32 cellular contexts compared by ENCODE assay signal in the genomic region with DNA sequence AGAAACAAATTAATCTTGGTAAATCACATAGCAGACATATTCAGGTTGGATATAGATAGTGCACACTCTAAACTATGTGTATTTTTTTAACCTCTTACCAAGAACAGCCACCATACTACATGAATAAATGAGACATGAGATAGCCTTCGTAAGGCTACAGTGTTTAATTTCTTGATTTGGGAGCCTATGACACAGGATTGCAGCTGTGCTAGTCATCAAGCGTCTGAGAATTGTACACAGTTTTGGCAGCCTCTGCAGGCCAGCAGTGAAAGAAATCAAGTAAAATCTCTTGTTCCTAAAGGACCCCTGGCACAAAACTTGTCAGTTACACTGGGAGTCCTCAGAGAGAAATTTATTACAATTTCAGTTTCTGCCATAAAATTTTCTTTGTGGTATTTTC.
DNase-seq lines count a peak whose midpoint lies in the region; ATAC-seq, FAIRE-seq and TF ChIP-seq lines count a peak whose summit lies in the region.
"Had no signal": no experiment of that assay in that cellular context is flagged by ENCODE, and none has a peak within 500 bp of the region (broad histone marks: within the 10 kb centered on the region; RNA-seq: fewer than 3 reads in every experiment).

No MANE protein-coding gene starts in this region.

- POLR2A ChIA-PET in IMR-90 (lab: Charles Lee; ENCODE audit: unreplicated experiment) = no interaction called here
- POLR2A ChIA-PET in activated CD4-positive, alpha-beta T cell treated with anti-CD3 and anti-CD28 coated beads for 36 hours (lab: Charles Lee) = no interaction called here

- H2BK5ac ChIP-seq in IMR-90 (ENCODE audit: low read depth, low read length, poor library complexity, severe bottlenecking) = peak overlapping the region; percentile 44

- no peak overlapping the region for H2BK20ac ChIP-seq in IMR-90 (ENCODE audit: low read depth, low read length)

- no peak overlapping the region for H3K14ac ChIP-seq in IMR-90 (replicated peaks; ENCODE audit: low read depth, low read length)

- DNase-seq in IMR-90 (peak; percentile 81), astrocyte (ENCODE audit: low read depth) (peak; percentile 81), fibroblast of peridontal ligament (ENCODE audit: extremely low read depth) (peak; percentile 76), SKM-1 treated with dmso at 0.1 percent for 144 hours (lab: John Stamatoyannopoulos, UW; ENCODE audit: unreplicated experiment) (no peak)
- no peak for DNase-seq in stimulated activated CD4-positive, alpha-beta T cell treated with anti-CD3 and anti-CD28 coated beads, Interleukin-15, amount 100 ng/mL, for 24 hours
- no peak for DNase-seq in activated CD4-positive, alpha-beta T cell treated with anti-CD3 and anti-CD28 coated beads for 36 hours
- DNase-seq: ACHN; activated CD4-positive, alpha-beta T cell treated with anti-CD3 and anti-CD28 coated beads, Interleukin-2, amount 50 U/mL, for 48 hours; activated CD8-positive, alpha-beta memory T cell treated with anti-CD3 and anti-CD28 coated beads, Interleukin-2, amount 50 U/mL, for 48 hours; activated naive CD8-positive, alpha-beta T cell treated with anti-CD3 and anti-CD28 coated beads for 36 hours; body of pancreas; C1 segment of cervical spinal cord; Calu3; DND-41; heart left ventricle; left ventricle myocardium inferior; NCI-H2029 treated with DMSO at 0.1 percent for 48 hours; NCI-H226; NCI-H82; OCI-M1; ovary; right cardiac atrium; stimulated activated naive CD8-positive, alpha-beta T cell treated with anti-CD3 and anti-CD28 coated beads, Interleukin-15, Interleukin-2, amounts not matched to agents 100 U/mL and 50 U/mL, for 24 hours; T-helper 9 cell had no signal

- peak; percentile 54 for FAIRE-seq in astrocyte (lab: Jason Lieb, UNC)
- FAIRE-seq: colon, GM12878, HepG2 had no signal

- no peak for TF ChIP-seq POLR2A in IMR-90 (IDR thresholded peaks at IDR 0.05; ENCODE audit: low read depth, low read length)

- H2AFZ ChIP-seq in IMR-90 (replicated peaks; ENCODE audit: low read length, poor library complexity) = no peak overlapping the region
- no peak overlapping the region for H2AFZ ChIP-seq in astrocyte (ENCODE audit: low read depth, low read length)

- H3K79me2 ChIP-seq in astrocyte (ENCODE audit: insufficient read depth, low read length) = no peaks in the 10 kb centered on the region

- H4K5ac ChIP-seq in IMR-90 (ENCODE audit: low read depth, low read length) = no peak overlapping the region

- no peak overlapping the region for H3K4me2 ChIP-seq in IMR-90 (ENCODE audit: low read depth, low read length)
- H3K4me2 ChIP-seq in astrocyte (ENCODE audit: low read length) = no peak overlapping the region

- H3K9me3 Mint-ChIP-seq in astrocyte (ENCODE audit: unreplicated experiment) = no peaks in the 10 kb centered on the region
- H3K9me3 Mint-ChIP-seq in nephron = no peaks in the 10 kb centered on the region
- no peaks in the 10 kb centered on the region for H3K9me3 Mint-ChIP-seq in activated CD4-positive, alpha-beta T cell treated with anti-CD3 and anti-CD28 coated beads for 36 hours (ENCODE audit: low read depth)
- H3K9me3 Mint-ChIP-seq: activated naive CD8-positive, alpha-beta T cell treated with anti-CD3 and anti-CD28 coated beads for 36 hours; activated T-helper 17 cell treated with anti-CD3 and anti-CD28 coated beads, Interleukin-2, amount 50 U/mL, for 72 hours had no signal

- no peak overlapping the region for H4K91ac ChIP-seq in IMR-90 (ENCODE audit: insufficient read depth, low read depth, low read length)

- H3K56ac ChIP-seq in IMR-90 (ENCODE audit: extremely low read depth, insufficient read depth, low read length) = no peak overlapping the region

- dilution Hi-C loops in IMR-90 (cut with HindIII; ENCODE audit: low sequenced_read_pairs, unreplicated experiment) = no loop called here

- no peak overlapping the region for H2AK9ac ChIP-seq in IMR-90 (replicated peaks; ENCODE audit: low read depth, low read length, poor library complexity)

- intact Hi-C loops in IMR-90 (cut with micrococcal nuclease) = no loop called here
- intact Hi-C loops in activated CD4-positive, alpha-beta T cell treated with anti-CD3 and anti-CD28 coated beads for 36 hours (cut with DNase I, micrococcal nuclease) = no loop called here

- H3K27ac ChIP-seq in IMR-90 (ENCODE audit: insufficient read depth, low read length) (no peak overlapping the region), astrocyte (ENCODE audit: low read depth, low read length) (no peak overlapping the region)
- H3K27ac ChIP-seq: body of pancreas, heart left ventricle, left ventricle myocardium inferior, ovary had no signal

- H3K27me3 ChIP-seq in IMR-90 (ENCODE audit: control insufficient read depth, insufficient read depth, low read length) (no peaks in the 10 kb centered on the region), astrocyte (ENCODE audit: insufficient read depth, low read length) (no peaks in the 10 kb centered on the region)
- H3K27me3 ChIP-seq: body of pancreas, heart left ventricle, ovary had no signal

- H3K4me3 ChIP-seq in IMR-90 (ENCODE audit: insufficient read depth, low read depth, low read length) = no peak overlapping the region
- no peak overlapping the region for H3K4me3 ChIP-seq in astrocyte (ENCODE audit: insufficient read depth, low read depth, low read length)
- H3K4me3 ChIP-seq: body of pancreas, GM12878, heart left ventricle, left ventricle myocardium inferior, ovary had no signal

- CTCF ChIA-PET in IMR-90 (lab: Yijun Ruan, JAX) = interaction anchor here (0.6 kb wide), 1 partner anchor 59 kb away, joined by 4 read pairs; no protein-coding TSS in a partner anchor
- CTCF ChIA-PET in activated CD4-positive, alpha-beta T cell treated with anti-CD3 and anti-CD28 coated beads for 36 hours (lab: Charles Lee) = no interaction called here

- H3K27me3 Mint-ChIP-seq in astrocyte (ENCODE audit: low read depth, unreplicated experiment) = no peaks in the 10 kb centered on the region
- H3K27me3 Mint-ChIP-seq in nephron (ENCODE audit: low read depth) = no peaks in the 10 kb centered on the region
- no peaks in the 10 kb centered on the region for H3K27me3 Mint-ChIP-seq in activated CD4-positive, alpha-beta T cell treated with anti-CD3 and anti-CD28 coated beads for 36 hours
- H3K27me3 Mint-ChIP-seq: activated naive CD8-positive, alpha-beta T cell treated with anti-CD3 and anti-CD28 coated beads for 36 hours; natural killer cell treated with Interleukin-12 subunit alpha and Interleukin-12 subunit beta and Interleukin-15 and Interleukin-18, amount 100 ng/mL, for 72 hours had no signal

- H3K18ac ChIP-seq in IMR-90 (ENCODE audit: low read depth, low read length) = peak overlapping the region; percentile 30; the same call in 1 of the 2 replicates

- TF ChIP-seq RAD21 in IMR-90 (IDR thresholded peaks at IDR 0.05; ENCODE audit: low read length) = peak; percentile 18

- no peaks in the 10 kb centered on the region for H3K79me1 ChIP-seq in IMR-90 (ENCODE audit: low read depth in 1 of 2, low read length in 2 of 2)

- no peak overlapping the region for H2BK120ac ChIP-seq in IMR-90 (ENCODE audit: low read depth, low read length)

- H4K8ac ChIP-seq in IMR-90 (ENCODE audit: low read depth in 2 of 2, low read length in 2 of 2) = no peak overlapping the region

- no peak overlapping the region for H2BK15ac ChIP-seq in IMR-90 (ENCODE audit: low read depth, low read length)

- H3K36me3 ChIP-seq in IMR-90 (ENCODE audit: control insufficient read depth, insufficient read depth, low read length) = no peaks in the 10 kb centered on the region
- no peaks in the 10 kb centered on the region for H3K36me3 ChIP-seq in astrocyte (ENCODE audit: insufficient read depth, low read length)
- H3K36me3 ChIP-seq: heart left ventricle, left ventricle myocardium inferior, ovary had no signal

- H3K27ac Mint-ChIP-seq in astrocyte (ENCODE audit: unreplicated experiment) (no peak overlapping the region), nephron (peak overlapping the region; percentile 60 to 82 (median 72))
- no peak overlapping the region for H3K27ac Mint-ChIP-seq in activated CD4-positive, alpha-beta T cell treated with anti-CD3 and anti-CD28 coated beads for 36 hours
- H3K27ac Mint-ChIP-seq: activated naive CD8-positive, alpha-beta T cell treated with anti-CD3 and anti-CD28 coated beads for 36 hours; activated T-helper 17 cell treated with anti-CD3 and anti-CD28 coated beads, Interleukin-2, amount 50 U/mL, for 72 hours; natural killer cell treated with Interleukin-12 subunit alpha and Interleukin-12 subunit beta and Interleukin-15 and Interleukin-18, amount 100 ng/mL, for 72 hours had no signal

- H3K9me3 ChIP-seq in IMR-90 (ENCODE audit: control insufficient read depth, insufficient read depth, low read length) (no peaks in the 10 kb centered on the region), astrocyte (ENCODE audit: insufficient read depth, low read depth, low read length) (no peaks in the 10 kb centered on the region)
- H3K9me3 ChIP-seq: body of pancreas, heart left ventricle, left ventricle myocardium inferior, ovary had no signal

- no peak overlapping the region for H3K23ac ChIP-seq in IMR-90 (ENCODE audit: low read depth, low read length)

- H3K4me3 Mint-ChIP-seq in astrocyte (ENCODE audit: unreplicated experiment) (no peak overlapping the region), nephron (no peak overlapping the region)
- H3K4me3 Mint-ChIP-seq in activated CD4-positive, alpha-beta T cell treated with anti-CD3 and anti-CD28 coated beads for 36 hours = no peak overlapping the region
- H3K4me3 Mint-ChIP-seq: activated naive CD8-positive, alpha-beta T cell treated with anti-CD3 and anti-CD28 coated beads for 36 hours; activated T-helper 17 cell treated with anti-CD3 and anti-CD28 coated beads, Interleukin-2, amount 50 U/mL, for 72 hours; natural killer cell treated with Interleukin-12 subunit alpha and Interleukin-12 subunit beta and Interleukin-15 and Interleukin-18, amount 100 ng/mL, for 72 hours had no signal

- WGBS in IMR-90 (ENCODE audit: extremely low coverage in 2 of 2, insufficient read length in 1 of 2), 2 experiments = 0% methylated on average over 1 of the region's 2 CpGs; no CpG with 5 or more reads in 1 of the 2 experiments

- no peaks in the 10 kb centered on the region for H4K20me1 ChIP-seq in IMR-90 (ENCODE audit: insufficient read depth, low read length)
- H4K20me1 ChIP-seq in astrocyte (ENCODE audit: insufficient read depth, low read length) = no peaks in the 10 kb centered on the region

- H3K36me3 Mint-ChIP-seq in astrocyte (ENCODE audit: low read depth, unreplicated experiment) (no peaks in the 10 kb centered on the region), nephron (ENCODE audit: low read depth) (no peaks in the 10 kb centered on the region)
- H3K36me3 Mint-ChIP-seq in activated CD4-positive, alpha-beta T cell treated with anti-CD3 and anti-CD28 coated beads for 36 hours (ENCODE audit: low read depth) = no peaks in the 10 kb centered on the region
- H3K36me3 Mint-ChIP-seq: activated naive CD8-positive, alpha-beta T cell treated with anti-CD3 and anti-CD28 coated beads for 36 hours; natural killer cell treated with Interleukin-12 subunit alpha and Interleukin-12 subunit beta and Interleukin-15 and Interleukin-18, amount 100 ng/mL, for 72 hours had no signal

- no peak overlapping the region; the same call in 1 of the 2 replicates for H3K9ac ChIP-seq in IMR-90 (ENCODE audit: low read depth, low read length)
- H3K9ac ChIP-seq in astrocyte (ENCODE audit: low read length) = no peak overlapping the region

- no TSS peak for BruUV-seq in IMR-90 (replicated peaks; lab: Mats Ljungman, UMichigan)

- no peak overlapping the region for H2AK5ac ChIP-seq in IMR-90 (ENCODE audit: low read depth, low read length)

- H3K9me1 ChIP-seq in IMR-90 (ENCODE audit: insufficient read depth, low read length) = no peaks in the 10 kb centered on the region; the same call in 1 of the 2 replicates

- in situ Hi-C loops in IMR-90 (cut with MboI; ENCODE audit: low sequenced_read_pairs) = no loop called here

- ATAC-seq in IMR-90 (ENCODE audit: low read depth) = peak; percentile 90
- ATAC-seq in HG02938 (IDR thresholded peaks at IDR 0.05; ENCODE audit: unreplicated experiment) = no peak
- ATAC-seq in activated CD4-positive, alpha-beta T cell treated with anti-CD3 and anti-CD28 coated beads for 36 hours = no peak
- ATAC-seq: activated T-helper 17 cell treated with anti-CD3 and anti-CD28 coated beads, Interleukin-2, amount 50 U/mL, for 72 hours; body of pancreas; GM12878; HCT116; heart left ventricle; HepG2; natural killer cell treated with Interleukin-12 subunit alpha and Interleukin-12 subunit beta and Interleukin-15 and Interleukin-18, amount 100 ng/mL, for 72 hours; right cardiac atrium; stimulated activated naive CD8-positive, alpha-beta T cell treated with anti-CD3 and anti-CD28 coated beads, Interleukin-15, Interleukin-2, amounts not matched to agents 100 U/mL and 50 U/mL, for 24 hours had no signal

- peaks cover 6% of the 10 kb centered on the region; the same call in 1 of the 2 replicates for H3K4me1 ChIP-seq in IMR-90 (ENCODE audit: control insufficient read depth, insufficient read depth, low read length)
- H3K4me1 ChIP-seq in astrocyte (ENCODE audit: insufficient read depth, low read length) = peaks cover 3% of the 10 kb centered on the region
- H3K4me1 ChIP-seq: heart left ventricle, left ventricle myocardium inferior had no signal

- H3K4ac ChIP-seq in IMR-90 (ENCODE audit: low read depth, low read length) = no peak overlapping the region

- H3K4me1 Mint-ChIP-seq in astrocyte (ENCODE audit: low read depth, unreplicated experiment) (peaks cover 12% of the 10 kb centered on the region), nephron (peaks cover 14% of the 10 kb centered on the region)
- H3K4me1 Mint-ChIP-seq in activated CD4-positive, alpha-beta T cell treated with anti-CD3 and anti-CD28 coated beads for 36 hours = no peaks in the 10 kb centered on the region
- H3K4me1 Mint-ChIP-seq: activated naive CD8-positive, alpha-beta T cell treated with anti-CD3 and anti-CD28 coated beads for 36 hours; activated T-helper 17 cell treated with anti-CD3 and anti-CD28 coated beads, Interleukin-2, amount 50 U/mL, for 72 hours had no signal

- TF ChIP-seq CTCF in IMR-90 (conservative IDR thresholded peaks at IDR 0.05; ENCODE audit: low read depth, low read length) (no peak), astrocyte (IDR thresholded peaks at IDR 0.05; ENCODE audit: insufficient read depth, low read depth, low read length) (no peak), nephron (IDR thresholded peaks at IDR 0.05; ENCODE audit: unreplicated experiment in 3 of 3) (no peak)

Comparison
In these comparisons a context has a peak if more than half of its experiments do, and no peak if none do; other contexts are left out.
1. DNase-seq: peak in IMR-90 (single experiment), astrocyte (single experiment) and fibroblast of peridontal ligament (single experiment); none in stimulated activated CD4-positive, alpha-beta T cell treated with anti-CD3 and anti-CD28 coated beads, Interleukin-15, amount 100 ng/mL, for 24 hours (single experiment), SKM-1 treated with dmso at 0.1 percent for 144 hours (single experiment) and activated CD4-positive, alpha-beta T cell treated with anti-CD3 and anti-CD28 coated beads for 36 hours (single experiment).
2. H3K27ac Mint-ChIP-seq: peak in nephron (3 of 3); none in astrocyte (single experiment) and activated CD4-positive, alpha-beta T cell treated with anti-CD3 and anti-CD28 coated beads for 36 hours (single experiment).